Comparison of ENCODE assay signal across 1 cellular context in genomic region chr1:159177273-159177907, GRCh38.
TF ChIP-seq lines count a peak whose summit lies in the region.

No MANE protein-coding gene starts in this region.

TF ChIP-seq in GM12878, 131 proteins besides CTCF, POLR2A, EP300 and RAD21 (continued from another document):
- TF ChIP-seq ZNF687 (IDR thresholded peaks at IDR 0.05) (no peak), ZNF592 (IDR thresholded peaks at IDR 0.05) (no peak), ZNF24 (IDR thresholded peaks at IDR 0.05) (0 out of 2 replicates have a peak, but pooled peaks have one; percentile 35), NBN (IDR thresholded peaks at IDR 0.05) (no peak), MXI1 (IDR thresholded peaks at IDR 0.05; ENCODE audit: low read depth, low read length) (peak; percentile 91), RUNX3 (IDR thresholded peaks at IDR 0.05; ENCODE audit: low read length) (no peak), BACH1 (IDR thresholded peaks at IDR 0.05; ENCODE audit: borderline replicate concordance) (no peak), TBL1XR1 (IDR thresholded peaks at IDR 0.05; ENCODE audit: low read depth, low read length) (no peak), RELB (IDR thresholded peaks at IDR 0.05; ENCODE audit: low read depth) (no peak), MEF2B (IDR thresholded peaks at IDR 0.05; ENCODE audit: partially characterized antibody, poor library complexity, severe bottlenecking) (no peak), SMC3 (IDR thresholded peaks at IDR 0.05; ENCODE audit: borderline replicate concordance, low read length) (no peak), KLF5 (IDR thresholded peaks at IDR 0.05; ENCODE audit: partially characterized antibody) (no peak), EED (IDR thresholded peaks at IDR 0.05; ENCODE audit: low read depth) (no peak), ZBTB40 (IDR thresholded peaks at IDR 0.05; ENCODE audit: borderline replicate concordance) (peak; percentile 86)
